Comparison of ENCODE assay signal across 11 cellular contexts in genomic region chr14:20435454-20436362, GRCh38. TPM values are rescaled to one million over a fixed set of nuclear protein-coding genes. Genes with fewer than 3 reads are reported as not detected.
DNase-seq lines count a peak whose midpoint lies in the region; ATAC-seq and TF ChIP-seq lines count a peak whose summit lies in the region.
"Had no signal": no experiment of that assay in that cellular context is flagged by ENCODE, and none has a peak within 500 bp of the region (broad histone marks: within the 10 kb centered on the region; RNA-seq: fewer than 3 reads in every experiment).

TSS of gene KLHL33 (minus strand) at chr14:20436166. CDS start at chr14:20435811, 355 bp downstream.

- peaks cover 5% of the 10 kb centered on the region in 2 donors for H3K4me1 ChIP-seq in ascending aorta
- no peaks in the 10 kb centered on the region for H3K4me1 ChIP-seq in right cardiac atrium (ENCODE audit: control insufficient read depth, insufficient read depth, low read length)
- peaks cover 45 to 60% of the 10 kb centered on the region in 2 donors for H3K4me1 ChIP-seq in gastrocnemius medialis

- TF ChIP-seq POLR2A in gastrocnemius medialis (IDR thresholded peaks at IDR 0.05), result peak; percentile 60 to 67

- H3K4me3 ChIP-seq in ascending aorta (peak within 1 kb of the TSS; percentile 31 to 56), right cardiac atrium (ENCODE audit: low read length) (peak within 1 kb of the TSS; percentile 68), gastrocnemius medialis (peak within 1 kb of the TSS; percentile 47 to 67 (median 58))

- peak; percentile 13 for DNase-seq in EL
- DNase-seq in ascending aorta (ENCODE audit: low spot score in 2 of 2), result no peak
- peak in 1 of 3 donors; percentile 51 for DNase-seq in right cardiac atrium
- peak; percentile 85 to 94 for DNase-seq in gastrocnemius medialis
- DNase-seq in T-helper 2 cell, result no peak
- DNase-seq in AG08396 (ENCODE audit: low spot score), result no peak
- no peak for DNase-seq in superior temporal gyrus (ENCODE audit: extremely low spot score)
- DNase-seq in activated naive CD4-positive, alpha-beta T cell treated with anti-CD3 and anti-CD28 coated beads, Interleukin-2, amount 50 U/mL, for 72 hours (ENCODE audit: low spot score in 2 of 2), result no peak
- DNase-seq: activated CD4-positive, CD25-positive, alpha-beta regulatory T cell had no signal

- TF ChIP-seq CTCF in ascending aorta (IDR thresholded peaks at IDR 0.05) (no peak), gastrocnemius medialis (IDR thresholded peaks at IDR 0.05 in 4 of 5, conservative IDR thresholded peaks at IDR 0.05 in 1 of 5) (no peak)

- in situ Hi-C loops in gastrocnemius medialis (cut with MboI; ENCODE audit: low sequenced_read_pairs in 4 of 4), result no loop called here

- H3K27me3 ChIP-seq in ascending aorta (no peaks in the 10 kb centered on the region), right cardiac atrium (ENCODE audit: control insufficient read depth, insufficient read depth) (no peaks in the 10 kb centered on the region), gastrocnemius medialis (no peaks in the 10 kb centered on the region)

- H3K27ac Mint-ChIP-seq in activated naive CD4-positive, alpha-beta T cell treated with anti-CD3 and anti-CD28 coated beads, Interleukin-2, amount 50 U/mL, for 72 hours, result no peak within 1 kb of the TSS
- H3K27ac Mint-ChIP-seq: activated T-helper 17 cell treated with anti-CD3 and anti-CD28 coated beads, Interleukin-2, amount 50 U/mL, for 72 hours had no signal

- no peaks in the 10 kb centered on the region for H3K9me3 Mint-ChIP-seq in activated naive CD4-positive, alpha-beta T cell treated with anti-CD3 and anti-CD28 coated beads, Interleukin-2, amount 50 U/mL, for 72 hours
- H3K9me3 Mint-ChIP-seq: activated T-helper 17 cell treated with anti-CD3 and anti-CD28 coated beads, Interleukin-2, amount 50 U/mL, for 72 hours had no signal

- H3K36me3 ChIP-seq in ascending aorta, result no peaks in the 10 kb centered on the region
- H3K36me3 ChIP-seq in gastrocnemius medialis, result no peaks in the 10 kb centered on the region

- no peaks in the 10 kb centered on the region for H3K9me3 ChIP-seq in ascending aorta
- no peaks in the 10 kb centered on the region for H3K9me3 ChIP-seq in right cardiac atrium (ENCODE audit: control insufficient read depth, low read length)
- no peaks in the 10 kb centered on the region for H3K9me3 ChIP-seq in gastrocnemius medialis

- no peaks in the 10 kb centered on the region for H3K36me3 Mint-ChIP-seq in activated naive CD4-positive, alpha-beta T cell treated with anti-CD3 and anti-CD28 coated beads, Interleukin-2, amount 50 U/mL, for 72 hours

- H3K27ac ChIP-seq in ascending aorta (peak within 1 kb of the TSS in 1 of 2 donors; percentile 2), right cardiac atrium (ENCODE audit: low read length) (peak within 1 kb of the TSS; percentile 43), gastrocnemius medialis (peak within 1 kb of the TSS; percentile 88 to 98 (median 92))

- intact Hi-C loops in ascending aorta (cut with DNase I), result no loop called here
- intact Hi-C loops in right cardiac atrium (cut with DNase I), result no loop called here
- intact Hi-C loops in gastrocnemius medialis (cut with DNase I; ENCODE audit: low total_unique reads), result no loop called here

- ATAC-seq in right cardiac atrium, result peak in 1 of 2 donors; percentile 25
- ATAC-seq in gastrocnemius medialis, result peak; percentile 79 to 80
- no peak for ATAC-seq in activated naive CD4-positive, alpha-beta T cell treated with anti-CD3 and anti-CD28 coated beads, Interleukin-2, amount 50 U/mL, for 72 hours
- ATAC-seq: activated T-helper 17 cell treated with anti-CD3 and anti-CD28 coated beads, Interleukin-2, amount 50 U/mL, for 72 hours had no signal

- 51% methylated on average over 28 of the region's 28 CpGs for WGBS in right cardiac atrium

RNA-seq across cellular contexts. Expression of gene KLHL33, which starts in this region (rescaled TPM):
- total RNA-seq in ascending aorta, result not detected
- total RNA-seq in right cardiac atrium, result 1 to 10 TPM in 2 of 4 donors, under 1 TPM in 2; 0.33 to 1.7 (median 0.92) TPM
- polyA plus RNA-seq in right cardiac atrium, result 0.68 TPM
- 1 to 10 TPM; 1.9 to 4.7 (median 3.5) TPM for total RNA-seq in gastrocnemius medialis
- under 1 TPM; 0.04 to 0.09 TPM for total RNA-seq in activated naive CD4-positive, alpha-beta T cell treated with anti-CD3 and anti-CD28 coated beads, Interleukin-2, amount 50 U/mL, for 72 hours
- total RNA-seq: HT-29 had no signal

Comparison
In these comparisons a context has a peak if more than half of its experiments do, and no peak if none do; other contexts are left out.
1. DNase-seq: peak in EL (single experiment) and gastrocnemius medialis (2 of 2); none in ascending aorta (0 of 2), T-helper 2 cell (0 of 5), AG08396 (single experiment), superior temporal gyrus (single experiment) and activated naive CD4-positive, alpha-beta T cell treated with anti-CD3 and anti-CD28 coated beads, Interleukin-2, amount 50 U/mL, for 72 hours (0 of 2).
2. ATAC-seq: peak in gastrocnemius medialis (2 of 2); none in activated naive CD4-positive, alpha-beta T cell treated with anti-CD3 and anti-CD28 coated beads, Interleukin-2, amount 50 U/mL, for 72 hours (0 of 2).
3. Peak in every context shown above with its lines, with median percentiles within 50 percentile points of each other: H3K4me3 ChIP-seq.